Comparison of ENCODE assay signal across 28 cellular contexts in the genomic region with DNA sequence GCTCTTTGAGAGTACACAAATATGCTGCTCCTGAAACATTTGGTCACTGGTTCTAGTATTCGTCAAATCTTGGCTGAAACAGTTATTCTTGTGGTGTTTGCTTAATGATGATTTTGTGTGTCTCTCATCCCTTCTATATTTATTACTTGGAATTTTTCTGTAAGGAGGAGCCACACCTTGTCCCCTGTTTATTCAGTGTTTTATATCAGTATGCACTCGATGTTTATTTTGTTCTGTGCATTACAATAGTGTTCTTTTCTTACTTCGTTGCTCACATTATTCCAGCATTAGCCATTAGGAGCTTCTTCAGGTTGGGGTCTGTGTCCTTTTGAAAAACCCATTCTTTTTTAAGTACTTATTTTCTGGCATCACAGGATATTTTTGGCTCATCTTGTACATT. TPM values are rescaled to one million over a fixed set of nuclear protein-coding genes. Genes with fewer than 3 reads are reported as not detected.
"Had no signal": no experiment of that assay in that cellular context is flagged by ENCODE, and none has a peak within 500 bp of the region (broad histone marks: within the 10 kb centered on the region; RNA-seq: fewer than 3 reads in every experiment).

No MANE protein-coding gene starts in this region.

- H3K9me3 Mint-ChIP-seq: nephron; neural crest cell; stimulated activated effector memory CD8-positive, alpha-beta T cell treated with anti-CD3 and anti-CD28 coated beads, Interleukin-12 subunit alpha, Interleukin-12 subunit beta, amount 100 ng/mL, for 72 hours; stimulated activated naive CD8-positive, alpha-beta T cell treated with anti-CD3 and anti-CD28 coated beads, Interleukin-15, Interleukin-2, amounts not matched to agents 100 ng/mL and 50 ng/mL, for 24 hours had no signal

- H3K4me3 Mint-ChIP-seq: naive thymus-derived CD8-positive, alpha-beta T cell; nephron; neural crest cell; stimulated activated effector memory CD8-positive, alpha-beta T cell treated with anti-CD3 and anti-CD28 coated beads, Interleukin-12 subunit alpha, Interleukin-12 subunit beta, amount 100 ng/mL, for 72 hours; stimulated activated naive CD8-positive, alpha-beta T cell treated with anti-CD3 and anti-CD28 coated beads, Interleukin-15, Interleukin-2, amounts not matched to agents 100 ng/mL and 50 ng/mL, for 24 hours had no signal

- H3K4me3 ChIP-seq: left lung, lower lobe of right lung, pancreas, prostate gland, spleen, suprapubic skin, thoracic aorta, tibial artery, upper lobe of right lung had no signal

- H3K36me3 Mint-ChIP-seq: stimulated activated effector memory CD8-positive, alpha-beta T cell treated with anti-CD3 and anti-CD28 coated beads, Interleukin-12 subunit alpha, Interleukin-12 subunit beta, amount 100 ng/mL, for 72 hours had no signal

- H3K27ac ChIP-seq: left lung, lower lobe of right lung, pancreas, prostate gland, spleen, suprapubic skin, thoracic aorta, tibial artery, upper lobe of right lung had no signal

- H3K27ac Mint-ChIP-seq: naive thymus-derived CD8-positive, alpha-beta T cell; nephron; stimulated activated effector memory CD8-positive, alpha-beta T cell treated with anti-CD3 and anti-CD28 coated beads, Interleukin-12 subunit alpha, Interleukin-12 subunit beta, amount 100 ng/mL, for 72 hours; stimulated activated naive CD8-positive, alpha-beta T cell treated with anti-CD3 and anti-CD28 coated beads, Interleukin-15, Interleukin-2, amounts not matched to agents 100 ng/mL and 50 ng/mL, for 24 hours had no signal

- H3K9me3 ChIP-seq: left lung, lower lobe of right lung, pancreas, prostate gland, suprapubic skin, thoracic aorta, tibial artery, upper lobe of right lung had no signal

- DNase-seq: hippocampal formation; kidney glomerular epithelial cell; left cardiac atrium; left lung; lower lobe of right lung; mammary epithelial cell; mesenchymal stem cell; naive thymus-derived CD8-positive, alpha-beta T cell; nucleus accumbens; pancreas; posterior cingulate gyrus; retina; right cardiac atrium; small intestine; spleen; stimulated activated CD4-positive, alpha-beta T cell treated with anti-CD3 and anti-CD28 coated beads, Interleukin-4, amount 100 ng/mL, for 24 hours; stimulated activated naive CD4-positive, alpha-beta T cell; tibial artery; trophoblast cell; upper lobe of right lung had no signal

- H3K27me3 ChIP-seq: pancreas, tibial artery had no signal

- H3K36me3 ChIP-seq: left lung, lower lobe of right lung, pancreas, prostate gland, spleen, suprapubic skin, thoracic aorta, tibial artery, upper lobe of right lung had no signal

- ATAC-seq: left cardiac atrium; left lung; lower lobe of right lung; naive thymus-derived CD8-positive, alpha-beta T cell; pancreas; right cardiac atrium; sciatic nerve; stimulated activated effector memory CD8-positive, alpha-beta T cell treated with anti-CD3 and anti-CD28 coated beads, Interleukin-12 subunit alpha, Interleukin-12 subunit beta, amount 100 ng/mL, for 72 hours; upper lobe of right lung had no signal

- H3K4me1 ChIP-seq: prostate gland had no signal

RNA-seq across cellular contexts. Expression of a gene that starts 5.1 kb away (rescaled TPM):
- total RNA-seq: naive thymus-derived CD8-positive, alpha-beta T cell had no signal
